In genomic region chr4:140281828-140282227, GRCh38 we compare ENCODE assay signal across 2 cellular contexts.
TF ChIP-seq lines count a peak whose summit lies in the region.

No MANE protein-coding gene starts in this region.

TF ChIP-seq in GM23338, 12 proteins besides CTCF, POLR2A, EP300 and RAD21:
- TF ChIP-seq JUNB (IDR thresholded peaks at IDR 0.05; ENCODE audit: unreplicated experiment) (no peak), ZNF331 (CRISPR knock-in tag; IDR thresholded peaks at IDR 0.05; ENCODE audit: low read depth) (no peak), CREB1 (CRISPR knock-in tag; IDR thresholded peaks at IDR 0.05; ENCODE audit: low read depth) (no peak), REST (IDR thresholded peaks at IDR 0.05; ENCODE audit: unreplicated experiment) (no peak), EZH2phosphoT487 (IDR thresholded peaks at IDR 0.05; ENCODE audit: unreplicated experiment) (no peak), ZNF462 (CRISPR knock-in tag; IDR thresholded peaks at IDR 0.05) (no peak), NANOG (IDR thresholded peaks at IDR 0.05; ENCODE audit: borderline replicate concordance) (no peak), POLR2AphosphoS5 (IDR thresholded peaks at IDR 0.05; ENCODE audit: low read depth) (no peak)

TF ChIP-seq in endothelial cell of umbilical vein, 7 proteins besides CTCF, POLR2A, EP300 and RAD21:
- TF ChIP-seq MYC (IDR thresholded peaks at IDR 0.05; ENCODE audit: low read depth, low read length) (no peak), JUN (IDR thresholded peaks at IDR 0.05; ENCODE audit: borderline replicate concordance, insufficient read depth, insufficient read length, low read depth) (no peak)
